ENCODE assay signal across 11 cellular contexts in the genomic region with DNA sequence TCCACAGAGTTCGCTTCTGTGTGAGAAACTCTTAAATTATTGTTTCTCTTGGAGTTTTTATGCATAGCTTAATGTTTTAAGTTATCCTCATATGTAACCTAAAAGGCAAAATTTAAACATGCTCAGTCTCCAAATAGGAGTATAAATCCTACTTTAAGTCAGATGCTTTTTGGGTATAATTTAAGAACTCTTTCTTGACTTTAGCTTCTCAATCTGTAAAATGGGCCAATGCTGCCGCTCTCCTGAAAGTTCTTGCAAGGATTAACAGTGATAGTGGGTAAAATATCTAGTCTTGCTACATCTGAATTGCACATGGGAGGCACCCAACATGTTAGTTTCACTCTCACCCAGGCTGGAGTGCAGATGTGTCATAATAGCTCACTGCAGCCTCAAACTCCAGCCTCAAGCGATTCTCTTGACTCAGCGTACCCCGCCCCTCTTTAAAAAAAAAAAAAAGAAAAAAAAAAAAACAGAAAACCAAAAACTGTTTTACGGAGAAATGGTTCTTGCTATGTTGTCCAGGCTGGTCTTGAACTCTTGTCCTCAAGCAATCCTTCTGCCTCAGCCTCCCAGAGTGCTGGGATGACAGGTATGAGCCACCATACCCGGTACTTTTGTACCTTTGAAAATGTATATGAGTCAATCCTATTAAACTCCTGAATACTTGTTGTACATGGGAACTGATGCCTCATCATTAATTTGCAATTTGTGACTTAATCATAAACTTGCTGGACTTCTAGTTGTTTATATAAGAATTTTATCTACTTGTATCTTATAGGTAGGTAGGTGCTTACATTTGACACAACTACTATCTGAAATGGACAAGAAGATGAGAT. TPM values are rescaled to one million over a fixed set of nuclear protein-coding genes. Genes with fewer than 3 reads are reported as not detected.
A peak's percentile ranks its signal among the peaks of the same experiment; 100 is the strongest.
DNase-seq lines count a peak whose midpoint lies in the region; ATAC-seq and TF ChIP-seq lines count a peak whose summit lies in the region.
"Had no signal": no experiment of that assay in that cellular context is flagged by ENCODE, and none has a peak within 500 bp of the region (broad histone marks: within the 10 kb centered on the region; RNA-seq: fewer than 3 reads in every experiment).

No MANE protein-coding gene starts in this region.

- H3K27ac ChIP-seq in CD8-positive, alpha-beta memory T cell (ENCODE audit: low read depth, low read length), result no peak overlapping the region
- H3K27ac ChIP-seq in OCI-LY3 (ENCODE audit: low read length) (no peak overlapping the region), WERI-Rb-1 (no peak overlapping the region), left lung (peak overlapping the region in 1 of 2 donors; percentile 84)

- peak; percentile 53 to 55 for ATAC-seq in natural killer cell treated with Interleukin-12 subunit alpha and Interleukin-12 subunit beta and Interleukin-15 and Interleukin-18, amount 100 ng/mL, for 72 hours
- ATAC-seq in HG03457 (IDR thresholded peaks at IDR 0.05; ENCODE audit: unreplicated experiment), result no peak
- no peak for ATAC-seq in omental fat pad (ENCODE audit: low FRiP score)
- ATAC-seq in left lung, result no peak

- H3K27me3 ChIP-seq in CD8-positive, alpha-beta memory T cell (ENCODE audit: insufficient read depth, low read length, poor library complexity, severe bottlenecking), result no peaks in the 10 kb centered on the region
- H3K27me3 ChIP-seq in OCI-LY3 (ENCODE audit: low read depth, low read length) (no peaks in the 10 kb centered on the region), WERI-Rb-1 (ENCODE audit: insufficient read depth, low read depth, severe bottlenecking) (no peaks in the 10 kb centered on the region), left lung (no peaks in the 10 kb centered on the region)

- peak overlapping the region; percentile 90 to 99 (median 96) for H3K27ac Mint-ChIP-seq in CD8-positive, alpha-beta memory T cell
- peak overlapping the region; percentile 88 to 97 for H3K27ac Mint-ChIP-seq in natural killer cell treated with Interleukin-12 subunit alpha and Interleukin-12 subunit beta and Interleukin-15 and Interleukin-18, amount 100 ng/mL, for 72 hours

- peak overlapping the region; percentile 92 to 99 (median 97) for H3K4me3 Mint-ChIP-seq in CD8-positive, alpha-beta memory T cell
- H3K4me3 Mint-ChIP-seq in natural killer cell treated with Interleukin-12 subunit alpha and Interleukin-12 subunit beta and Interleukin-15 and Interleukin-18, amount 100 ng/mL, for 72 hours, result peak overlapping the region; percentile 99

- no peaks in the 10 kb centered on the region for H3K27me3 Mint-ChIP-seq in CD8-positive, alpha-beta memory T cell
- no peaks in the 10 kb centered on the region for H3K27me3 Mint-ChIP-seq in natural killer cell treated with Interleukin-12 subunit alpha and Interleukin-12 subunit beta and Interleukin-15 and Interleukin-18, amount 100 ng/mL, for 72 hours

- H3K9me3 ChIP-seq in CD8-positive, alpha-beta memory T cell (ENCODE audit: low read length), result no peaks in the 10 kb centered on the region
- H3K9me3 ChIP-seq in OCI-LY3 (ENCODE audit: insufficient read depth, low read length), result no peaks in the 10 kb centered on the region
- H3K9me3 ChIP-seq in WERI-Rb-1 (ENCODE audit: severe bottlenecking), result no peaks in the 10 kb centered on the region
- H3K9me3 ChIP-seq in left lung, result no peaks in the 10 kb centered on the region

- peaks cover 0 to 9% (median 0%) of the 10 kb centered on the region in 3 donors for H3K36me3 Mint-ChIP-seq in CD8-positive, alpha-beta memory T cell
- H3K36me3 Mint-ChIP-seq in natural killer cell treated with Interleukin-12 subunit alpha and Interleukin-12 subunit beta and Interleukin-15 and Interleukin-18, amount 100 ng/mL, for 72 hours, result no peaks in the 10 kb centered on the region

- DNase-seq in CD8-positive, alpha-beta memory T cell, result peak in 4 of 5 donors; percentile 36 to 78 (median 50)
- DNase-seq in activated naive CD4-positive, alpha-beta T cell treated with anti-CD3 and anti-CD28 coated beads, Interleukin-2, amount 50 U/mL, for 16 hours, result peak; percentile 38
- peak; percentile 71 for DNase-seq in natural killer cell treated with Interleukin-12 subunit alpha and Interleukin-12 subunit beta and Interleukin-15 and Interleukin-18, amount 100 ng/mL, for 72 hours (ENCODE audit: low spot score)
- DNase-seq in WERI-Rb-1 (no peak), omental fat pad (ENCODE audit: low spot score) (no peak), left lung (no peak)
- DNase-seq: DMS 273 treated with DMSO at 0.1 percent for 48 hours, NCI-H2029, retina had no signal

- no peak overlapping the region for H2AFZ ChIP-seq in OCI-LY3 (ENCODE audit: low read depth, low read length)

- no peaks in the 10 kb centered on the region for H3K9me3 Mint-ChIP-seq in CD8-positive, alpha-beta memory T cell
- H3K9me3 Mint-ChIP-seq in natural killer cell treated with Interleukin-12 subunit alpha and Interleukin-12 subunit beta and Interleukin-15 and Interleukin-18, amount 100 ng/mL, for 72 hours, result no peaks in the 10 kb centered on the region

- no peak overlapping the region for H3K4me3 ChIP-seq in CD8-positive, alpha-beta memory T cell (ENCODE audit: low read length)
- H3K4me3 ChIP-seq in OCI-LY3 (ENCODE audit: low read length), result no peak overlapping the region; the same call in 1 of the 2 replicates
- H3K4me3 ChIP-seq in WERI-Rb-1 (ENCODE audit: low read depth, low read length), result no peak overlapping the region
- no peak overlapping the region for H3K4me3 ChIP-seq in left lung

- peaks cover 25% of the 10 kb centered on the region for H3K4me1 ChIP-seq in CD8-positive, alpha-beta memory T cell (ENCODE audit: insufficient read depth, low read length)
- H3K4me1 ChIP-seq in OCI-LY3 (ENCODE audit: low read length) (peaks cover 22% of the 10 kb centered on the region), left lung (peaks cover 0 to 23% of the 10 kb centered on the region in 2 donors)

- peaks cover 33% of the 10 kb centered on the region for H3K79me2 ChIP-seq in OCI-LY3 (ENCODE audit: low read length)

- H3K4me1 Mint-ChIP-seq in CD8-positive, alpha-beta memory T cell, result peaks cover 31 to 56% (median 42%) of the 10 kb centered on the region in 3 donors
- peaks cover 25 to 32% of the 10 kb centered on the region in 2 donors for H3K4me1 Mint-ChIP-seq in natural killer cell treated with Interleukin-12 subunit alpha and Interleukin-12 subunit beta and Interleukin-15 and Interleukin-18, amount 100 ng/mL, for 72 hours (ENCODE audit: low read depth in 2 of 2)

- intact Hi-C loops in left lung (cut with DNase I), result no loop called here

- no peaks in the 10 kb centered on the region for H4K20me1 ChIP-seq in OCI-LY3 (ENCODE audit: insufficient read depth, low read length)

- no peak for TF ChIP-seq CTCF in OCI-LY3 (IDR thresholded peaks at IDR 0.05; ENCODE audit: low read depth, low read length)
- no peak for TF ChIP-seq CTCF in WERI-Rb-1 (IDR thresholded peaks at IDR 0.05; ENCODE audit: low read depth, low read length)
- no peak for TF ChIP-seq CTCF in omental fat pad (IDR thresholded peaks at IDR 0.05)
- no peak for TF ChIP-seq CTCF in left lung (IDR thresholded peaks at IDR 0.05)

- H3K4me2 ChIP-seq in OCI-LY3 (ENCODE audit: low read length), result peak overlapping the region; percentile 88; the same call in 1 of the 2 replicates

- CTCF ChIA-PET in CD8-positive, alpha-beta memory T cell (lab: Charles Lee), result interaction anchor here (0.8 to 7.0 kb wide), 12 partner anchors 12 to 460 kb away, joined by 3 to 55 read pairs (median 8); no protein-coding TSS in a partner anchor

- POLR2A ChIA-PET in CD8-positive, alpha-beta memory T cell (lab: Charles Lee), result interaction anchor here (0.5 to 1.5 kb wide), 4 partner anchors 11 to 256 kb away, joined by 3 to 4 read pairs (median 3); no protein-coding TSS in a partner anchor

- no peaks in the 10 kb centered on the region for H3K36me3 ChIP-seq in CD8-positive, alpha-beta memory T cell (ENCODE audit: insufficient read depth, low read length)
- H3K36me3 ChIP-seq in OCI-LY3 (replicated peaks; ENCODE audit: low read depth, low read length) (peaks cover 5% of the 10 kb centered on the region), WERI-Rb-1 (peaks cover 4% of the 10 kb centered on the region; the same call in 1 of the 2 replicates), left lung (no peaks in the 10 kb centered on the region)

- no peak overlapping the region for H3K9ac ChIP-seq in OCI-LY3 (ENCODE audit: low read length)

RNA-seq across cellular contexts. Expression of a gene that starts 1.8 kb away (rescaled TPM):
- 1 to 10 TPM; 1.5 to 1.6 TPM for total RNA-seq in CD8-positive, alpha-beta memory T cell
- polyA plus RNA-seq in CD8-positive, alpha-beta memory T cell, result 0.79 TPM
- total RNA-seq in natural killer cell treated with Interleukin-12 subunit alpha and Interleukin-12 subunit beta and Interleukin-15 and Interleukin-18, amount 100 ng/mL, for 72 hours, result 1 to 10 TPM; 1.8 to 2.5 TPM
- total RNA-seq in omental fat pad, result 1 to 10 TPM in 1 of 4 donors, under 1 TPM in 3; 0.24 to 1.3 (median 0.80) TPM
- total RNA-seq in left lung, result 1 to 10 TPM; 1.5 TPM

RNA-seq across cellular contexts. Expression of a gene that starts 2.1 kb away (rescaled TPM):
- 1 to 10 TPM; 3.6 to 4.0 TPM for total RNA-seq in CD8-positive, alpha-beta memory T cell
- 1.9 TPM for polyA plus RNA-seq in CD8-positive, alpha-beta memory T cell
- 1 to 10 TPM; 2.0 to 3.2 TPM for total RNA-seq in natural killer cell treated with Interleukin-12 subunit alpha and Interleukin-12 subunit beta and Interleukin-15 and Interleukin-18, amount 100 ng/mL, for 72 hours
- total RNA-seq in omental fat pad (10 to 100 TPM in 2 of 4 donors, 1 to 10 TPM in 2; 6.0 to 12.3 (median 9.4) TPM), left lung (1 to 10 TPM; 3.6 to 4.3 TPM)

Comparison
In these comparisons a context has a peak if more than half of its experiments do, and no peak if none do; other contexts are left out.
1. DNase-seq: peak in CD8-positive, alpha-beta memory T cell (4 of 5), activated naive CD4-positive, alpha-beta T cell treated with anti-CD3 and anti-CD28 coated beads, Interleukin-2, amount 50 U/mL, for 16 hours (single experiment) and natural killer cell treated with Interleukin-12 subunit alpha and Interleukin-12 subunit beta and Interleukin-15 and Interleukin-18, amount 100 ng/mL, for 72 hours (single experiment); none in WERI-Rb-1 (single experiment), omental fat pad (single experiment) and left lung (0 of 2).
2. ATAC-seq: peak in natural killer cell treated with Interleukin-12 subunit alpha and Interleukin-12 subunit beta and Interleukin-15 and Interleukin-18, amount 100 ng/mL, for 72 hours (2 of 2); none in HG03457 (single experiment), omental fat pad (single experiment) and left lung (single experiment).